ENCODE assay signal across 1 cellular context in the genomic region with DNA sequence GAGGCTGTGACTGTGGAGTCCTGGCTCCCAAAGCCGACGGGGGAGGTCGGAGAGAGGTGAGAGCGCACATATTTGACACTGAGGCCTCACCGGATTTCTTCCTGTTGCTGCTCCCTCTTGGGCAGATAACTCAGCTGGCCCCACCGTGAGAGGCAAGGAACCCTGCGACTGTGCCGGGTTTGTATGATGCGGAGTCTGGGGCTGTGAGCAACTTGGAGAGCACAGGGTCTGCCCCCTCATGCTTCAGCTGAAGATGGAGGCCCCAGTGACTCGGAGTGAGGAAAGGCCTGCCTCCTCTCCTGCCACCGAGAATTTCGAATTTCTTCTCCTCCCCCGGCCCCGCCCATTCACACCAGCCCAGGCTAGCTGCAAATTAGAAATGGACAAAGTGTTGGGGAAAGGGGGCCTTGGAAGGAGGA.
TF ChIP-seq lines count a peak whose summit lies in the region.

No MANE protein-coding gene starts in this region.

TF ChIP-seq in H1, 55 proteins besides CTCF, POLR2A, EP300 and RAD21 (continued from another document):
- no peak for TF ChIP-seq RXRA (IDR thresholded peaks at IDR 0.05; ENCODE audit: insufficient read depth, low read depth, low read length)
- no peak for TF ChIP-seq SAP30 (IDR thresholded peaks at IDR 0.05; ENCODE audit: insufficient read depth, insufficient replicate concordance, low read length)
- TF ChIP-seq EZH2 (IDR thresholded peaks at IDR 0.05; ENCODE audit: low read depth, low read length, severe bottlenecking) = no peak
